ENCODE assay signal across 8 cellular contexts in the genomic region with DNA sequence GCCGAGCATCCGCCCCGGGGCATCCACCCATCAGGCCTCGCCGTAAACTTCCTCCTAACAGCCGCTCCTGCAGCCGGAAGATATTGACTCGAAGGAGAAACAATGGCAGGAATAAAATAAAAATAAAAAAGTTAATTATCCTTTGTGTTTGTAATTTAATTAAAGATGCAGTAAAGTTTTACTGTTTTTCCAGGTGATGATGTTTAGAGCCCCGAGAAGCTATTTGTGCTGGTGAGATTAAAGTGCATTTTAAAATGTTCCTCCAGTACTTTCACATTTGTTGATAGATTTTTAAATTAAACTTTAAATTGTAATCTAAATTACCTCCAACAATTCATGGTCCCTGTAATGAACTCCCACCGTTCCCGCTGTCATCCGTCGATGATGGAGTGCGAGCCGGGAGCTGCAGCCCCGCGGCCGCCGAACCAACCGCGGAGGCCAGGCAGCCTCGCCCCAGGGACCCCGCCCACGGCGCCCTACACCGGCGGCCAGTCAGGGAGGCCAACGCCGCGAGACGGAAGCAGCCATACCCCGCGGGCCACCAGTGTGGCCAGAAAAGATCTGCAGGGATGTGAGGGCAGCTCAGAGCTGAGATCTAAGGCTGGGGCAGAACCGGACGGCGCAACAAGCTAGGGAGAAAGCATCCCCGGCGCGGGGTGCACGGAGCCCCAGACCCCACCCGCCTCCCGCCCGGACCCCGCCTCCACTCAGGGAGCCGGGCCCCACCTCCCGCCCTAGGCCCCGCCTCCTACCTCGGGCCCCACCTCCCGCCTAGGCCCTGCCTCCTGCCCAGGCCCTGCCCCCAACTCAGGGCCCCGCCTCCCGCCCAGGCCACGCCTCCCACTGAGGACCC.
DNase-seq lines count a peak whose midpoint lies in the region; ATAC-seq and TF ChIP-seq lines count a peak whose summit lies in the region.

No MANE protein-coding gene starts in this region.

- peaks cover 24% of the 10 kb centered on the region for H3K27me3 Mint-ChIP-seq in neural crest cell (ENCODE audit: low read depth)

- H3K9ac ChIP-seq in PC-3 (ENCODE audit: low read length) = peak overlapping the region; percentile 70

- POLR2A ChIA-PET in PC-3 (lab: Charles Lee; ENCODE audit: unreplicated experiment) = no interaction called here

- peak overlapping the region; percentile 79 for H2AFZ ChIP-seq in PC-3 (ENCODE audit: low read length)

- H3K79me2 ChIP-seq in PC-3 (ENCODE audit: low read length) = no peaks in the 10 kb centered on the region

- H3K4me1 Mint-ChIP-seq in neural crest cell = peaks cover 4% of the 10 kb centered on the region

- no peaks in the 10 kb centered on the region for H3K36me3 Mint-ChIP-seq in neural crest cell (ENCODE audit: low read depth)

- peaks cover 3% of the 10 kb centered on the region for H3K9me3 Mint-ChIP-seq in neural crest cell

- CTCF ChIA-PET in PC-3 (lab: Charles Lee) = no interaction called here

- H3K36me3 ChIP-seq in PC-3 (ENCODE audit: low read depth, low read length) = no peaks in the 10 kb centered on the region

- ATAC-seq in HG02973 (IDR thresholded peaks at IDR 0.05; ENCODE audit: unreplicated experiment) (peak; percentile 39), PC-3 (peak; percentile 77)

- TF ChIP-seq CTCF in PC-3 (conservative IDR thresholded peaks at IDR 0.05; ENCODE audit: low read depth, low read length) (no peak), fibroblast of pulmonary artery (IDR thresholded peaks at IDR 0.05; ENCODE audit: low read length, missing control alignments) (no peak), neural crest cell (conservative IDR thresholded peaks at IDR 0.05) (no peak)

- no peak overlapping the region for H3K27ac Mint-ChIP-seq in neural crest cell (ENCODE audit: unreplicated experiment)

- 0 out of 2 replicates have a peak, but pooled peaks cover 3% of the 10 kb centered on the region for H3K4me1 ChIP-seq in PC-3 (ENCODE audit: insufficient read depth, low read length)

- intact Hi-C loops in PC-3 (cut with micrococcal nuclease) = no loop called here

- no peaks in the 10 kb centered on the region for H3K9me2 ChIP-seq in PC-3 (replicated peaks; ENCODE audit: low read length)

- no peaks in the 10 kb centered on the region for H3K9me3 ChIP-seq in PC-3 (ENCODE audit: low read length)

- peak; percentile 98 for DNase-seq in GM03348 (ENCODE audit: low spot score)
- DNase-seq in PC-3 = peak; percentile 88
- DNase-seq in activated T-helper 1 cell treated with Interleukin-2 at 50 U/mL for 16 hours (ENCODE audit: low read depth) = peak; percentile 89
- peak; percentile 63 for DNase-seq in fibroblast of pulmonary artery (ENCODE audit: low read depth)
- DNase-seq in neural crest cell (ENCODE audit: low read depth, low spot score) = peak; percentile 67
- DNase-seq in stromal cell of bone marrow (ENCODE audit: low read depth) = peak; percentile 80
- no peak for DNase-seq in NCI-H2107 (lab: John Stamatoyannopoulos, UW)

- no peaks in the 10 kb centered on the region for H4K20me1 ChIP-seq in PC-3 (ENCODE audit: low read length)

- H3K27me3 ChIP-seq in PC-3 (ENCODE audit: low read length) = no peaks in the 10 kb centered on the region

- H3F3A ChIP-seq in PC-3 (ENCODE audit: low read length, unreplicated experiment) = no peaks in the 10 kb centered on the region

- H3K4me3 ChIP-seq in PC-3 (ENCODE audit: low read length) (peak overlapping the region; percentile 76), fibroblast of pulmonary artery (replicated peaks; ENCODE audit: low read depth, low read length) (peak overlapping the region; percentile 59)

- peak overlapping the region; percentile 96 for H3K4me2 ChIP-seq in PC-3 (ENCODE audit: low read length)

- H3K4me3 Mint-ChIP-seq in neural crest cell = no peak overlapping the region

- BruUV-seq in PC-3 (replicated peaks; lab: Mats Ljungman, UMichigan) = no TSS peak

- H3K27ac ChIP-seq in PC-3 (ENCODE audit: low read length) = peak overlapping the region; percentile 50
